29 cellular contexts compared by ENCODE assay signal in genomic region chr20:25364180-25364788, GRCh38. TPM values are rescaled to one million over a fixed set of nuclear protein-coding genes. Genes with fewer than 3 reads are reported as not detected.
DNase-seq lines count a peak whose midpoint lies in the region; ATAC-seq and TF ChIP-seq lines count a peak whose summit lies in the region.
"Had no signal": no experiment of that assay in that cellular context is flagged by ENCODE, and none has a peak within 500 bp of the region (broad histone marks: within the 10 kb centered on the region; RNA-seq: fewer than 3 reads in every experiment).

No MANE protein-coding gene starts in this region.

- H3K4me1 ChIP-seq in mammary epithelial cell (ENCODE audit: insufficient read depth, low read length) = no peaks in the 10 kb centered on the region
- H3K4me1 ChIP-seq: adrenal gland, esophagus muscularis mucosa, gastroesophageal sphincter, uterus had no signal

- no peak overlapping the region for H3K4me3 Mint-ChIP-seq in MCF 10A (ENCODE audit: unreplicated experiment)
- H3K4me3 Mint-ChIP-seq: activated naive CD4-positive, alpha-beta T cell treated with anti-CD3 and anti-CD28 coated beads for 36 hours; CD4-positive, alpha-beta memory T cell; naive thymus-derived CD8-positive, alpha-beta T cell had no signal

- H3K4me3 ChIP-seq in mammary epithelial cell (replicated peaks in 1 of 3; ENCODE audit: insufficient read depth in 1 of 3, low read depth in 2 of 3, low read length in 3 of 3) (no peak overlapping the region), astrocyte of the cerebellum (ENCODE audit: low read depth, low read length) (no peak overlapping the region), fibroblast of pulmonary artery (replicated peaks; ENCODE audit: low read depth, low read length) (no peak overlapping the region)
- H3K4me3 ChIP-seq: adrenal gland, esophagus muscularis mucosa, gastroesophageal sphincter, thoracic aorta, uterus had no signal

- intact Hi-C loops in MCF 10A (cut with micrococcal nuclease) (no loop called here), mammary epithelial cell (cut with micrococcal nuclease) (no loop called here)

- POLR2A ChIA-PET in MCF 10A (lab: Yijun Ruan, JAX) = no interaction called here

- TF ChIP-seq CTCF in MCF 10A (IDR thresholded peaks at IDR 0.05; ENCODE audit: unreplicated experiment) = no peak
- no peak for TF ChIP-seq CTCF in mammary epithelial cell (conservative IDR thresholded peaks at IDR 0.05 in 1 of 2, IDR thresholded peaks at IDR 0.05 in 1 of 2; ENCODE audit: extremely low read depth in 1 of 2, insufficient read depth in 1 of 2, low read depth in 1 of 2, low read length in 2 of 2)
- no peak for TF ChIP-seq CTCF in astrocyte of the cerebellum (IDR thresholded peaks at IDR 0.05; ENCODE audit: low read depth, low read length, missing control alignments)
- no peak for TF ChIP-seq CTCF in fibroblast of pulmonary artery (IDR thresholded peaks at IDR 0.05; ENCODE audit: low read length, missing control alignments)

- peaks cover 8% of the 10 kb centered on the region for H3K79me2 ChIP-seq in mammary epithelial cell (ENCODE audit: insufficient read depth, low read length)

- no peaks in the 10 kb centered on the region for H3K36me3 ChIP-seq in mammary epithelial cell (ENCODE audit: insufficient read depth, low read length)
- H3K36me3 ChIP-seq: adrenal gland, esophagus muscularis mucosa, gastroesophageal sphincter, thoracic aorta, uterus had no signal

- no peaks in the 10 kb centered on the region for H3K4me1 Mint-ChIP-seq in MCF 10A (ENCODE audit: insufficient read depth, unreplicated experiment)

- H3K27me3 Mint-ChIP-seq in MCF 10A (ENCODE audit: insufficient read depth, unreplicated experiment) = no peaks in the 10 kb centered on the region
- H3K27me3 Mint-ChIP-seq: CD4-positive, alpha-beta memory T cell; naive thymus-derived CD8-positive, alpha-beta T cell had no signal

- BruUV-seq in MCF 10A (replicated peaks; lab: Mats Ljungman, UMichigan) (no TSS peak), mammary epithelial cell (replicated peaks; lab: Mats Ljungman, UMichigan) (no TSS peak)

- ATAC-seq in GM19023 (IDR thresholded peaks at IDR 0.05; ENCODE audit: unreplicated experiment) = no peak
- no peak for ATAC-seq in GM18520 (IDR thresholded peaks at IDR 0.05; ENCODE audit: unreplicated experiment)
- ATAC-seq: gastroesophageal sphincter; left ventricle myocardium superior; naive thymus-derived CD8-positive, alpha-beta T cell had no signal

- CTCF ChIA-PET in MCF 10A (lab: Yijun Ruan, JAX) (interaction anchor here (1.1 to 1.4 kb wide), 3 partner anchors 19 to 53 kb away, joined by 3 read pairs; no protein-coding TSS in a partner anchor), mammary epithelial cell (lab: Charles Lee; ENCODE audit: low non-redundant PET) (no interaction called here)

- 97% methylated on average over 3 of the region's 3 CpGs for WGBS in mammary epithelial cell (ENCODE audit: low coverage, missing lambda C conversion rate)

- no peak overlapping the region for H3K27ac Mint-ChIP-seq in MCF 10A (ENCODE audit: low read depth, unreplicated experiment)
- H3K27ac Mint-ChIP-seq: activated naive CD4-positive, alpha-beta T cell treated with anti-CD3 and anti-CD28 coated beads for 36 hours; naive thymus-derived CD8-positive, alpha-beta T cell had no signal

- H3K4me2 ChIP-seq in mammary epithelial cell (ENCODE audit: insufficient read depth, low read depth, low read length) = no peak overlapping the region

- no peaks in the 10 kb centered on the region for H4K20me1 ChIP-seq in mammary epithelial cell (ENCODE audit: insufficient read depth, low read length)

- H3K9ac ChIP-seq in mammary epithelial cell (ENCODE audit: insufficient read depth, low read length) = no peak overlapping the region

- H2AFZ ChIP-seq in mammary epithelial cell (ENCODE audit: low read depth, low read length) = no peak overlapping the region

- H3K27me3 ChIP-seq in mammary epithelial cell (ENCODE audit: insufficient read depth, low read length) = no peaks in the 10 kb centered on the region
- H3K27me3 ChIP-seq: adrenal gland, esophagus muscularis mucosa, gastroesophageal sphincter, uterus had no signal

- no peaks in the 10 kb centered on the region for H3K9me3 ChIP-seq in mammary epithelial cell (replicated peaks; ENCODE audit: insufficient read depth, low read length)
- H3K9me3 ChIP-seq: adrenal gland, esophagus muscularis mucosa, gastroesophageal sphincter, thoracic aorta, uterus had no signal

- no peak overlapping the region for H3K27ac ChIP-seq in mammary epithelial cell (ENCODE audit: insufficient read depth, low read depth, low read length)
- H3K27ac ChIP-seq: adrenal gland, esophagus muscularis mucosa, gastroesophageal sphincter, thoracic aorta, uterus had no signal

- H3K36me3 Mint-ChIP-seq in MCF 10A (ENCODE audit: insufficient read depth, unreplicated experiment) = peaks cover 5% of the 10 kb centered on the region

- DNase-seq in MCF 10A (ENCODE audit: unreplicated experiment) (peak; percentile 31), mammary epithelial cell (no peak), astrocyte of the cerebellum (ENCODE audit: low read depth) (peak; percentile 36), fibroblast of pulmonary artery (ENCODE audit: low read depth) (peak; percentile 33), NCI-H1092 (lab: John Stamatoyannopoulos, UW) (no peak)
- DNase-seq in activated naive CD4-positive, alpha-beta T cell treated with Interleukin-2 at 50 U/mL for 16 hours = no peak
- DNase-seq: 8988T; activated CD4-positive, alpha-beta T cell treated with anti-CD3 and anti-CD28 coated beads, Interleukin-2, amount 50 U/mL, for 4 hours; activated naive CD4-positive, alpha-beta T cell treated with anti-CD3 and anti-CD28 coated beads for 36 hours; adrenal gland; CD4-positive, alpha-beta memory T cell; EL; KBM-7; left ventricle myocardium superior; midbrain; naive thymus-derived CD8-positive, alpha-beta T cell; NCI-H146; NCI-H2171; NCI-H524; occipital lobe; SHP77; stimulated activated naive CD4-positive, alpha-beta T cell treated with Interleukin-2 at 50 U/mL for 16 hours; T-helper 9 cell; uterus had no signal

- in situ Hi-C loops in mammary epithelial cell (cut with MboI; ENCODE audit: low sequenced_read_pairs in 2 of 2) (loop anchor here in 1 of 2 donors (25.0 kb wide), 1 partner anchor 877 kb away; no protein-coding TSS in a partner anchor), astrocyte of the cerebellum (cut with HindIII; ENCODE audit: low sequenced_read_pairs) (no loop called here)

- H3K9me3 Mint-ChIP-seq in MCF 10A (ENCODE audit: unreplicated experiment) = no peaks in the 10 kb centered on the region
- H3K9me3 Mint-ChIP-seq: activated naive CD4-positive, alpha-beta T cell treated with anti-CD3 and anti-CD28 coated beads for 36 hours had no signal

- dilution Hi-C loops in mammary epithelial cell (cut with HindIII; ENCODE audit: low sequenced_read_pairs) = no loop called here

RNA-seq across cellular contexts. Expression of gene ABHD12, which starts 26.4 kb away (rescaled TPM):
- total RNA-seq in MCF 10A (2022) (18.6 TPM in 2 replicates), mammary epithelial cell (10 to 100 TPM; 21.2 to 21.6 TPM)
- 16.8 TPM for polyA plus RNA-seq in mammary epithelial cell
- polyA minus RNA-seq in mammary epithelial cell = 46.9 TPM

RNA-seq across cellular contexts. Expression of gene GINS1, which starts 43.2 kb away (rescaled TPM):
- total RNA-seq in MCF 10A (2022) (5.2 and 6.0 TPM in 2 replicates), mammary epithelial cell (10 to 100 TPM in 1 of 2 donors, 1 to 10 TPM in 1; 5.7 to 16.8 TPM)
- polyA plus RNA-seq in mammary epithelial cell = 13.0 TPM
- 39.0 TPM for polyA minus RNA-seq in mammary epithelial cell

Comparison
In these comparisons a context has a peak if more than half of its experiments do, and no peak if none do; other contexts are left out.
1. DNase-seq: peak in MCF 10A (single experiment), astrocyte of the cerebellum (single experiment) and fibroblast of pulmonary artery (single experiment); none in mammary epithelial cell (single experiment), NCI-H1092 (single experiment) and activated naive CD4-positive, alpha-beta T cell treated with Interleukin-2 at 50 U/mL for 16 hours (single experiment).